ENCODE assay signal across 8 cellular contexts in genomic region chr15:60916674-60917468, GRCh38.
DNase-seq lines count a peak whose midpoint lies in the region; ATAC-seq and TF ChIP-seq lines count a peak whose summit lies in the region.

No MANE protein-coding gene starts in this region.

- peaks cover 43% of the 10 kb centered on the region for H3K4me1 ChIP-seq in muscle layer of colon (ENCODE audit: insufficient read depth, low read length)

- H3K4me3 ChIP-seq in muscle layer of colon (ENCODE audit: low read depth in 1 of 2, low read length in 2 of 2), result peak overlapping the region in 1 of 2 donors; percentile 14

- ATAC-seq in GM19397 (IDR thresholded peaks at IDR 0.05; ENCODE audit: unreplicated experiment), result peak; percentile 92

- peaks cover 3 to 5% (median 4%) of the 10 kb centered on the region in 3 donors for H3K27me3 Mint-ChIP-seq in CD14-positive monocyte (ENCODE audit: low read depth in 3 of 3)

- peak overlapping the region in 6 of 7 donors; percentile 52 to 81 (median 70) for H3K27ac Mint-ChIP-seq in CD14-positive monocyte

- H3K36me3 ChIP-seq in muscle layer of colon (ENCODE audit: insufficient read depth, low read length), result no peaks in the 10 kb centered on the region

- peak overlapping the region in 1 of 2 donors; percentile 53 for H3K4me3 Mint-ChIP-seq in CD14-positive monocyte

- no peaks in the 10 kb centered on the region for H3K36me3 Mint-ChIP-seq in CD14-positive monocyte

- H3K27me3 ChIP-seq in muscle layer of colon (ENCODE audit: control insufficient read depth in 1 of 2, insufficient read depth in 2 of 2, low read length in 2 of 2), result no peaks in the 10 kb centered on the region

- H3K9ac ChIP-seq in muscle layer of colon (ENCODE audit: low read length), result peak overlapping the region; percentile 25

- H3K4me1 Mint-ChIP-seq in CD14-positive monocyte, result peaks cover 18% of the 10 kb centered on the region

- no peaks in the 10 kb centered on the region for H3K9me3 ChIP-seq in muscle layer of colon (ENCODE audit: low read length)

- DNase-seq in CD14-positive monocyte (ENCODE audit: low spot score), result peak; percentile 60
- DNase-seq in HK-2 (ENCODE audit: unreplicated experiment), result peak; percentile 40
- DNase-seq in NOMO-1 treated with dmso at 0.1 percent for 144 hours (lab: John Stamatoyannopoulos, UW; ENCODE audit: unreplicated experiment), result peak; percentile 38
- peak; percentile 87 for DNase-seq in activated CD8-positive, alpha-beta memory T cell treated with anti-CD3 and anti-CD28 coated beads, Interleukin-2, amount 50 U/mL, for 4 hours
- no peak for DNase-seq in epithelial cell of prostate (ENCODE audit: low read depth, low spot score)
- DNase-seq in stimulated activated CD8-positive, alpha-beta memory T cell treated with anti-CD3 and anti-CD28 coated beads, Interleukin-4, amount 100 ng/mL, for 4 hours (ENCODE audit: low read depth in 2 of 2, low spot score in 1 of 2), result peak; percentile 75 to 77

- peak; percentile 78 for TF ChIP-seq CTCF in CD14-positive monocyte (IDR thresholded peaks at IDR 0.05)

- H3K27ac ChIP-seq in epithelial cell of prostate (peak overlapping the region; percentile 16), muscle layer of colon (ENCODE audit: low read depth, low read length) (peak overlapping the region; percentile 79)

- H3K9me3 Mint-ChIP-seq in CD14-positive monocyte, result peaks cover 0 to 3% (median 0%) of the 10 kb centered on the region in 7 donors

- intact Hi-C loops in CD14-positive monocyte (cut with micrococcal nuclease), result loop anchor here (5.0 to 10.0 kb wide), 2 partner anchors 330 to 332 kb away; no protein-coding TSS in a partner anchor
